In genomic region chr1:56456426-56457101, GRCh38 we compare ENCODE assay signal across 1 cellular context.
TF ChIP-seq lines count a peak whose summit lies in the region.

No MANE protein-coding gene starts in this region.

TF ChIP-seq in HepG2, 621 proteins besides CTCF, POLR2A, EP300 and RAD21 (continued from another document and continues in another):
- TF ChIP-seq, protein P1, sequence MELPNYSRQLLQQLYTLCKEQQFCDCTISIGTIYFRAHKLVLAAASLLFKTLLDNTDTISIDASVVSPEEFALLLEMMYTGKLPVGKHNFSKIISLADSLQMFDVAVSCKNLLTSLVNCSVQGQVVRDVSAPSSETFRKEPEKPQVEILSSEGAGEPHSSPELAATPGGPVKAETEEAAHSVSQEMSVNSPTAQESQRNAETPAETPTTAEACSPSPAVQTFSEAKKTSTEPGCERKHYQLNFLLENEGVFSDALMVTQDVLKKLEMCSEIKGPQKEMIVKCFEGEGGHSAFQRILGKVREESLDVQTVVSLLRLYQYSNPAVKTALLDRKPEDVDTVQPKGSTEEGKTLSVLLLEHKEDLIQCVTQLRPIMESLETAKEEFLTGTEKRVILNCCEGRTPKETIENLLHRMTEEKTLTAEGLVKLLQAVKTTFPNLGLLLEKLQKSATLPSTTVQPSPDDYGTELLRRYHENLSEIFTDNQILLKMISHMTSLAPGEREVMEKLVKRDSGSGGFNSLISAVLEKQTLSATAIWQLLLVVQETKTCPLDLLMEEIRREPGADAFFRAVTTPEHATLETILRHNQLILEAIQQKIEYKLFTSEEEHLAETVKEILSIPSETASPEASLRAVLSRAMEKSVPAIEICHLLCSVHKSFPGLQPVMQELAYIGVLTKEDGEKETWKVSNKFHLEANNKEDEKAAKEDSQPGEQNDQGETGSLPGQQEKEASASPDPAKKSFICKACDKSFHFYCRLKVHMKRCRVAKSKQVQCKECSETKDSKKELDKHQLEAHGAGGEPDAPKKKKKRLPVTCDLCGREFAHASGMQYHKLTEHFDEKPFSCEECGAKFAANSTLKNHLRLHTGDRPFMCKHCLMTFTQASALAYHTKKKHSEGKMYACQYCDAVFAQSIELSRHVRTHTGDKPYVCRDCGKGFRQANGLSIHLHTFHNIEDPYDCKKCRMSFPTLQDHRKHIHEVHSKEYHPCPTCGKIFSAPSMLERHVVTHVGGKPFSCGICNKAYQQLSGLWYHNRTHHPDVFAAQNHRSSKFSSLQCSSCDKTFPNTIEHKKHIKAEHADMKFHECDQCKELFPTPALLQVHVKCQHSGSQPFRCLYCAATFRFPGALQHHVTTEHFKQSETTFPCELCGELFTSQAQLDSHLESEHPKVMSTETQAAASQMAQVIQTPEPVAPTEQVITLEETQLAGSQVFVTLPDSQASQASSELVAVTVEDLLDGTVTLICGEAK (IDR thresholded peaks at IDR 0.05) = no peak
- TF ChIP-seq, protein P1 (CRISPR knock-in tag; IDR thresholded peaks at IDR 0.05) = no peak
- TF ChIP-seq ERF (CRISPR knock-in tag; IDR thresholded peaks at IDR 0.05) = no peak
- no peak for TF ChIP-seq RARG (CRISPR knock-in tag; IDR thresholded peaks at IDR 0.05; ENCODE audit: low read depth)
- no peak for TF ChIP-seq SIX4 (CRISPR knock-in tag; IDR thresholded peaks at IDR 0.05)
- no peak for TF ChIP-seq ARHGAP35 (CRISPR knock-in tag; IDR thresholded peaks at IDR 0.05; ENCODE audit: borderline replicate concordance)
- no peak for TF ChIP-seq MTA3 (CRISPR knock-in tag; IDR thresholded peaks at IDR 0.05)
- TF ChIP-seq SOX6 (IDR thresholded peaks at IDR 0.05) = no peak
- 0 out of 2 replicates have a peak, but pooled peaks have one; percentile 28 for TF ChIP-seq SOX6 (CRISPR knock-in tag; IDR thresholded peaks at IDR 0.05)
- TF ChIP-seq ZNF484 (CRISPR knock-in tag; IDR thresholded peaks at IDR 0.05; ENCODE audit: borderline replicate concordance, low read depth) = no peak
- TF ChIP-seq ZNF607 (CRISPR knock-in tag; IDR thresholded peaks at IDR 0.05; ENCODE audit: borderline replicate concordance) = no peak
- no peak for TF ChIP-seq ZNF614 (CRISPR knock-in tag; IDR thresholded peaks at IDR 0.05; ENCODE audit: borderline replicate concordance)
- no peak for TF ChIP-seq NR2F6 (IDR thresholded peaks at IDR 0.05)
- peak; percentile 34; the same call in 1 of the 2 replicates for TF ChIP-seq NR2F6 (CRISPR knock-in tag; IDR thresholded peaks at IDR 0.05)
- no peak for TF ChIP-seq FLYWCH1 (CRISPR knock-in tag; IDR thresholded peaks at IDR 0.05)
- TF ChIP-seq ETV5 (CRISPR knock-in tag; IDR thresholded peaks at IDR 0.05; ENCODE audit: borderline replicate concordance) = peak; percentile 60; the same call in 1 of the 2 replicates
- TF ChIP-seq LCORL (IDR thresholded peaks at IDR 0.05) = no peak
- no peak for TF ChIP-seq LCORL (CRISPR knock-in tag; IDR thresholded peaks at IDR 0.05)
- no peak for TF ChIP-seq ZBTB38 (CRISPR knock-in tag; IDR thresholded peaks at IDR 0.05)
- TF ChIP-seq SP2 (CRISPR knock-in tag; IDR thresholded peaks at IDR 0.05) = no peak
- TF ChIP-seq SAP130 (CRISPR knock-in tag; IDR thresholded peaks at IDR 0.05; ENCODE audit: low read depth) = peak; percentile 36
- TF ChIP-seq, protein P2, sequence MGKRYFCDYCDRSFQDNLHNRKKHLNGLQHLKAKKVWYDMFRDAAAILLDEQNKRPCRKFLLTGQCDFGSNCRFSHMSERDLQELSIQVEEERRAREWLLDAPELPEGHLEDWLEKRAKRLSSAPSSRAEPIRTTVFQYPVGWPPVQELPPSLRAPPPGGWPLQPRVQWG (CRISPR knock-in tag; IDR thresholded peaks at IDR 0.05; ENCODE audit: borderline replicate concordance, low read depth) = no peak
- peak; percentile 51; the same call in 1 of the 2 replicates for TF ChIP-seq AHDC1 (CRISPR knock-in tag; IDR thresholded peaks at IDR 0.05; ENCODE audit: borderline replicate concordance)
- TF ChIP-seq, protein P3, sequence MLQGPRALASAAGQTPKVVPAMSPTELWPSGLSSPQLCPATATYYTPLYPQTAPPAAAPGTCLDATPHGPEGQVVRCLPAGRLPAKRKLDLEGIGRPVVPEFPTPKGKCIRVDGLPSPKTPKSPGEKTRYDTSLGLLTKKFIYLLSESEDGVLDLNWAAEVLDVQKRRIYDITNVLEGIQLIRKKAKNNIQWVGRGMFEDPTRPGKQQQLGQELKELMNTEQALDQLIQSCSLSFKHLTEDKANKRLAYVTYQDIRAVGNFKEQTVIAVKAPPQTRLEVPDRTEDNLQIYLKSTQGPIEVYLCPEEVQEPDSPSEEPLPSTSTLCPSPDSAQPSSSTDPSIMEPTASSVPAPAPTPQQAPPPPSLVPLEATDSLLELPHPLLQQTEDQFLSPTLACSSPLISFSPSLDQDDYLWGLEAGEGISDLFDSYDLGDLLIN (CRISPR knock-in tag; IDR thresholded peaks at IDR 0.05; ENCODE audit: borderline replicate concordance) = no peak
- TF ChIP-seq, protein P4, sequence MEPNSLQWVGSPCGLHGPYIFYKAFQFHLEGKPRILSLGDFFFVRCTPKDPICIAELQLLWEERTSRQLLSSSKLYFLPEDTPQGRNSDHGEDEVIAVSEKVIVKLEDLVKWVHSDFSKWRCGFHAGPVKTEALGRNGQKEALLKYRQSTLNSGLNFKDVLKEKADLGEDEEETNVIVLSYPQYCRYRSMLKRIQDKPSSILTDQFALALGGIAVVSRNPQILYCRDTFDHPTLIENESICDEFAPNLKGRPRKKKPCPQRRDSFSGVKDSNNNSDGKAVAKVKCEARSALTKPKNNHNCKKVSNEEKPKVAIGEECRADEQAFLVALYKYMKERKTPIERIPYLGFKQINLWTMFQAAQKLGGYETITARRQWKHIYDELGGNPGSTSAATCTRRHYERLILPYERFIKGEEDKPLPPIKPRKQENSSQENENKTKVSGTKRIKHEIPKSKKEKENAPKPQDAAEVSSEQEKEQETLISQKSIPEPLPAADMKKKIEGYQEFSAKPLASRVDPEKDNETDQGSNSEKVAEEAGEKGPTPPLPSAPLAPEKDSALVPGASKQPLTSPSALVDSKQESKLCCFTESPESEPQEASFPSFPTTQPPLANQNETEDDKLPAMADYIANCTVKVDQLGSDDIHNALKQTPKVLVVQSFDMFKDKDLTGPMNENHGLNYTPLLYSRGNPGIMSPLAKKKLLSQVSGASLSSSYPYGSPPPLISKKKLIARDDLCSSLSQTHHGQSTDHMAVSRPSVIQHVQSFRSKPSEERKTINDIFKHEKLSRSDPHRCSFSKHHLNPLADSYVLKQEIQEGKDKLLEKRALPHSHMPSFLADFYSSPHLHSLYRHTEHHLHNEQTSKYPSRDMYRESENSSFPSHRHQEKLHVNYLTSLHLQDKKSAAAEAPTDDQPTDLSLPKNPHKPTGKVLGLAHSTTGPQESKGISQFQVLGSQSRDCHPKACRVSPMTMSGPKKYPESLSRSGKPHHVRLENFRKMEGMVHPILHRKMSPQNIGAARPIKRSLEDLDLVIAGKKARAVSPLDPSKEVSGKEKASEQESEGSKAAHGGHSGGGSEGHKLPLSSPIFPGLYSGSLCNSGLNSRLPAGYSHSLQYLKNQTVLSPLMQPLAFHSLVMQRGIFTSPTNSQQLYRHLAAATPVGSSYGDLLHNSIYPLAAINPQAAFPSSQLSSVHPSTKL (CRISPR knock-in tag; IDR thresholded peaks at IDR 0.05) = peak; percentile 44
- no peak for TF ChIP-seq YY1 (IDR thresholded peaks at IDR 0.05; ENCODE audit: insufficient read depth, insufficient replicate concordance, low read depth, low read length)
- TF ChIP-seq, protein P5, sequence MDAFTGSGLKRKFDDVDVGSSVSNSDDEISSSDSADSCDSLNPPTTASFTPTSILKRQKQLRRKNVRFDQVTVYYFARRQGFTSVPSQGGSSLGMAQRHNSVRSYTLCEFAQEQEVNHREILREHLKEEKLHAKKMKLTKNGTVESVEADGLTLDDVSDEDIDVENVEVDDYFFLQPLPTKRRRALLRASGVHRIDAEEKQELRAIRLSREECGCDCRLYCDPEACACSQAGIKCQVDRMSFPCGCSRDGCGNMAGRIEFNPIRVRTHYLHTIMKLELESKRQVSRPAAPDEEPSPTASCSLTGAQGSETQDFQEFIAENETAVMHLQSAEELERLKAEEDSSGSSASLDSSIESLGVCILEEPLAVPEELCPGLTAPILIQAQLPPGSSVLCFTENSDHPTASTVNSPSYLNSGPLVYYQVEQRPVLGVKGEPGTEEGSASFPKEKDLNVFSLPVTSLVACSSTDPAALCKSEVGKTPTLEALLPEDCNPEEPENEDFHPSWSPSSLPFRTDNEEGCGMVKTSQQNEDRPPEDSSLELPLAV (CRISPR knock-in tag; conservative IDR thresholded peaks at IDR 0.05; ENCODE audit: low read depth) = no peak
- TF ChIP-seq GPN1 (CRISPR knock-in tag; IDR thresholded peaks at IDR 0.05; ENCODE audit: borderline replicate concordance) = no peak
- TF ChIP-seq, protein P6, sequence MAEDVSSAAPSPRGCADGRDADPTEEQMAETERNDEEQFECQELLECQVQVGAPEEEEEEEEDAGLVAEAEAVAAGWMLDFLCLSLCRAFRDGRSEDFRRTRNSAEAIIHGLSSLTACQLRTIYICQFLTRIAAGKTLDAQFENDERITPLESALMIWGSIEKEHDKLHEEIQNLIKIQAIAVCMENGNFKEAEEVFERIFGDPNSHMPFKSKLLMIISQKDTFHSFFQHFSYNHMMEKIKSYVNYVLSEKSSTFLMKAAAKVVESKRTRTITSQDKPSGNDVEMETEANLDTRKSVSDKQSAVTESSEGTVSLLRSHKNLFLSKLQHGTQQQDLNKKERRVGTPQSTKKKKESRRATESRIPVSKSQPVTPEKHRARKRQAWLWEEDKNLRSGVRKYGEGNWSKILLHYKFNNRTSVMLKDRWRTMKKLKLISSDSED (CRISPR knock-in tag; IDR thresholded peaks at IDR 0.05) = no peak
- TF ChIP-seq ZNF251 (CRISPR knock-in tag; IDR thresholded peaks at IDR 0.05) = no peak
- TF ChIP-seq ZNF543 (CRISPR knock-in tag; IDR thresholded peaks at IDR 0.05) = no peak
- TF ChIP-seq ELF4 (CRISPR knock-in tag; IDR thresholded peaks at IDR 0.05; ENCODE audit: borderline replicate concordance) = no peak
